8 cellular contexts compared by ENCODE assay signal in the genomic region with DNA sequence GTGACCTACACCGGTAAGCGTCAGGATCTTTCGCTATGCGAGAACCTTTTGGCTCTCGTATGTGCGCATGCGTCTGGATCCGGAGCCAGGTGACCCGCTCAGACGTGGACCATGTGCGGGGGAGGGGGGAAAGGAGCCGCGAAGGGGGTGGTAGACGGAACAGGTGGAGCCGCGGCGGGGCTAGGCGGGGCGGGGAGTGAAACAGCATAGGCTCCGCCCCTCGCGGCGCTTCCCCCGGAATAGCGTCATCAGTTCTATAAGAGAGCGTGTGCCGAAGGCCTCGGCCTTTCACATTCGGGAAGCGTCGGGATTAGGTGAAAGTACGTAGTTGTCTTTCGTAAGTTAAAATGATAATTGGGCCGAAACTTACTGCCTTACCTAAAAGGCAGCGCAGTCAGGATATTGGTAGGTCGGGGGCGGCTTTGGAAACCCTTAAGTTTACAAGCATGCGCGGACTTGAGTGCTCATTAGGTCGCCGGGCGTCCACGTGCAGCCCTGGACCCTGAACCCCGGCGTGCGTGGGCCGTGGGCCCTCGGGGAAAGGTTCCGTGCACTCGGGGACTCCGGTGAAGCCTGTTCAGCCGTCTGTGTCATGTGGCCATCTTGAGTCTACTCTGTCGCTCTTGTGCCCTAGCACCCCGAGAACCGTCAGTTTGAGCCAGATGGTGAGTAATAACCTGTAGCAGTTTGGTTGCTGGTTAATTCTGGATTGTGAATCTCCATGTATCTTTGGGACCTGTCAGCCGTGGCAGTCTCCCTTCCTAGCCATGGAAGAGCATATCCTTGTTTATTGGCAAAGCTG.
DNase-seq lines count a peak whose midpoint lies in the region; ATAC-seq, FAIRE-seq and TF ChIP-seq lines count a peak whose summit lies in the region.

No MANE protein-coding gene starts in this region.

- H2BK5ac ChIP-seq in mesendoderm (ENCODE audit: low read length) = peak overlapping the region; percentile 79

- H3K9ac ChIP-seq in endocrine pancreas (ENCODE audit: control insufficient read depth, insufficient read depth, low read length) (peak overlapping the region; percentile 95), mesendoderm (ENCODE audit: low read length) (peak overlapping the region; percentile 99)

- H3K36me3 Mint-ChIP-seq in Caco-2 (ENCODE audit: insufficient read depth, unreplicated experiment) = peaks cover 47% of the 10 kb centered on the region
- peaks cover 40% of the 10 kb centered on the region for H3K36me3 Mint-ChIP-seq in activated CD8-positive, alpha-beta memory T cell treated with anti-CD3 and anti-CD28 coated beads, Interleukin-2, amount 10 ng/mL, durations not matched to agents 7 days and 5 days

- no peak overlapping the region for H2BK15ac ChIP-seq in mesendoderm (replicated peaks; ENCODE audit: low read depth)

- H3K4me3 ChIP-seq in Caco-2 (ENCODE audit: low read depth, low read length) (peak overlapping the region; percentile 87), endocrine pancreas (ENCODE audit: control insufficient read depth, insufficient read depth, low read length) (peak overlapping the region; percentile 98), mesendoderm (ENCODE audit: low read length) (peak overlapping the region; percentile 62)

- peaks cover 5% of the 10 kb centered on the region for H3K4me1 Mint-ChIP-seq in Caco-2 (ENCODE audit: low read depth, unreplicated experiment)
- H3K4me1 Mint-ChIP-seq in activated CD8-positive, alpha-beta memory T cell treated with anti-CD3 and anti-CD28 coated beads, Interleukin-2, amount 10 ng/mL, durations not matched to agents 7 days and 5 days = peaks cover 37% of the 10 kb centered on the region

- CTCF ChIA-PET in Caco-2 (lab: Charles Lee) = no interaction called here
- CTCF ChIA-PET in activated CD8-positive, alpha-beta memory T cell treated with anti-CD3 and anti-CD28 coated beads, Interleukin-2, amount 10 ng/mL, durations not matched to agents 7 days and 5 days (lab: Charles Lee) = interaction anchor here (1.1 kb wide), 1 partner anchor 73 kb away, joined by 4 read pairs; a partner anchor contains a TSS

- no peak for TF ChIP-seq CTCF in Caco-2 (IDR thresholded peaks at IDR 0.05; ENCODE audit: insufficient read depth in 1 of 2, low read depth in 1 of 2, low read length in 1 of 2, severe bottlenecking in 1 of 2, unreplicated experiment in 1 of 2)

- H3K4me3 Mint-ChIP-seq in Caco-2 (ENCODE audit: unreplicated experiment) = peak overlapping the region; percentile 96
- H3K4me3 Mint-ChIP-seq in activated CD8-positive, alpha-beta memory T cell treated with anti-CD3 and anti-CD28 coated beads, Interleukin-2, amount 10 ng/mL, durations not matched to agents 7 days and 5 days = peak overlapping the region; percentile 96

- no peaks in the 10 kb centered on the region for H3K9me3 Mint-ChIP-seq in Caco-2 (ENCODE audit: unreplicated experiment)
- H3K9me3 Mint-ChIP-seq in activated CD8-positive, alpha-beta memory T cell treated with anti-CD3 and anti-CD28 coated beads, Interleukin-2, amount 10 ng/mL, durations not matched to agents 7 days and 5 days (ENCODE audit: low read depth) = no peaks in the 10 kb centered on the region

- peak overlapping the region; percentile 49 for H3K4me2 ChIP-seq in mesendoderm (ENCODE audit: low read length)

- H3K79me2 ChIP-seq in mesendoderm (ENCODE audit: control insufficient read depth, insufficient read depth, low read length) = peaks cover 11% of the 10 kb centered on the region

- WGBS in mesendoderm (ENCODE audit: extremely low coverage, insufficient coverage, low lambda C conversion rate) = no CpG with 5 or more reads among the region's 56 CpGs

- H3K23ac ChIP-seq in mesendoderm (ENCODE audit: low read length) = peak overlapping the region; percentile 52

- no peak overlapping the region for H2AK5ac ChIP-seq in mesendoderm (ENCODE audit: low read length)

- H3K27ac ChIP-seq in mesendoderm (ENCODE audit: low read depth, low read length) = peak overlapping the region; percentile 52

- peaks cover 3% of the 10 kb centered on the region; the same call in 1 of the 2 replicates for H3K36me3 ChIP-seq in Caco-2 (ENCODE audit: control insufficient read depth, insufficient read depth, low read length)
- no peaks in the 10 kb centered on the region for H3K36me3 ChIP-seq in endocrine pancreas (ENCODE audit: control insufficient read depth, insufficient read depth, low read length)
- no peaks in the 10 kb centered on the region for H3K36me3 ChIP-seq in mesendoderm (ENCODE audit: control insufficient read depth, insufficient read depth, low read length)

- DNase-seq in Caco-2 (peak; percentile 97 to 98), HTR-8/SVneo (ENCODE audit: insufficient read length, low spot score) (peak; percentile 94), NOMO-1 treated with DMSO at 0.1 percent for 48 hours (lab: John Stamatoyannopoulos, UW; ENCODE audit: unreplicated experiment) (peak; percentile 91), mesendoderm (peak; percentile 98)
- DNase-seq in activated CD8-positive, alpha-beta memory T cell treated with anti-CD3 and anti-CD28 coated beads, Interleukin-2, amount 10 ng/mL, durations not matched to agents 7 days and 5 days = peak; percentile 99
- DNase-seq in stimulated activated CD8-positive, alpha-beta memory T cell treated with anti-CD3 and anti-CD28 coated beads, Interleukin-15, amount 100 ng/mL, for 1 hour (ENCODE audit: low read depth) = peak; percentile 93

- peak; percentile 20 for FAIRE-seq in HTR-8/SVneo (lab: Jason Lieb, UNC)

- H2BK120ac ChIP-seq in mesendoderm (ENCODE audit: low read depth, low read length) = no peak overlapping the region

- no peaks in the 10 kb centered on the region for H3K27me3 Mint-ChIP-seq in Caco-2 (ENCODE audit: insufficient read depth, unreplicated experiment)
- H3K27me3 Mint-ChIP-seq in activated CD8-positive, alpha-beta memory T cell treated with anti-CD3 and anti-CD28 coated beads, Interleukin-2, amount 10 ng/mL, durations not matched to agents 7 days and 5 days = no peaks in the 10 kb centered on the region

- H3K56ac ChIP-seq in mesendoderm (ENCODE audit: low read length) = peak overlapping the region; percentile 97

- peak overlapping the region; percentile 86 for H3K4ac ChIP-seq in mesendoderm (ENCODE audit: low read depth, low read length)

- no peak overlapping the region for H4K8ac ChIP-seq in mesendoderm (ENCODE audit: low read depth, low read length)

- H3K9me3 ChIP-seq in Caco-2 (no peaks in the 10 kb centered on the region), endocrine pancreas (ENCODE audit: control insufficient read depth, low read length) (no peaks in the 10 kb centered on the region)

- H3K4me1 ChIP-seq in Caco-2 = peaks cover 34% of the 10 kb centered on the region
- peaks cover 25% of the 10 kb centered on the region for H3K4me1 ChIP-seq in endocrine pancreas (ENCODE audit: control insufficient read depth, insufficient read depth, low read length)
- H3K4me1 ChIP-seq in mesendoderm (ENCODE audit: control insufficient read depth, low read depth, low read length) = no peaks in the 10 kb centered on the region

- H3K27ac Mint-ChIP-seq in Caco-2 (ENCODE audit: unreplicated experiment) = peak overlapping the region; percentile 98
- H3K27ac Mint-ChIP-seq in activated CD8-positive, alpha-beta memory T cell treated with anti-CD3 and anti-CD28 coated beads, Interleukin-2, amount 10 ng/mL, durations not matched to agents 7 days and 5 days = peak overlapping the region; percentile 99

- no TSS peak for BruUV-seq in Caco-2 (replicated peaks; lab: Mats Ljungman, UMichigan)

- peak overlapping the region; percentile 81 for H3K18ac ChIP-seq in mesendoderm (ENCODE audit: low read length)

- H3K79me1 ChIP-seq in mesendoderm (ENCODE audit: low read length) = no peaks in the 10 kb centered on the region

- ATAC-seq in GM21381 (IDR thresholded peaks at IDR 0.05; ENCODE audit: unreplicated experiment) = peak; percentile 83
- peak; percentile 97 for ATAC-seq in activated CD8-positive, alpha-beta memory T cell treated with anti-CD3 and anti-CD28 coated beads, Interleukin-2, amount 10 ng/mL, durations not matched to agents 7 days and 5 days

- intact Hi-C loops in Caco-2 (cut with micrococcal nuclease; ENCODE audit: unreplicated experiment) = loop anchor here (10.0 kb wide), 1 partner anchor 1144 kb away; no protein-coding TSS in a partner anchor

- H3K27me3 ChIP-seq in Caco-2 (replicated peaks; ENCODE audit: control insufficient read depth, insufficient read depth, low read length) (no peaks in the 10 kb centered on the region), endocrine pancreas (ENCODE audit: control insufficient read depth, insufficient read depth, low read length) (no peaks in the 10 kb centered on the region), mesendoderm (ENCODE audit: insufficient read depth, low read length, poor library complexity) (no peaks in the 10 kb centered on the region)

- POLR2A ChIA-PET in Caco-2 (lab: Charles Lee) = interaction anchor here (0.5 kb wide), 1 partner anchor 74 kb away, joined by 5 read pairs; a partner anchor contains a TSS

- no peak overlapping the region for H4K5ac ChIP-seq in mesendoderm (ENCODE audit: low read length)

Comparison
In these comparisons a context has a peak if more than half of its experiments do, and no peak if none do; other contexts are left out.
1. Peak in every context shown above with its lines: DNase-seq, ATAC-seq, H3K4me3 ChIP-seq and H3K27ac ChIP-seq.